Comparison of ENCODE assay signal across 8 cellular contexts in the genomic region with DNA sequence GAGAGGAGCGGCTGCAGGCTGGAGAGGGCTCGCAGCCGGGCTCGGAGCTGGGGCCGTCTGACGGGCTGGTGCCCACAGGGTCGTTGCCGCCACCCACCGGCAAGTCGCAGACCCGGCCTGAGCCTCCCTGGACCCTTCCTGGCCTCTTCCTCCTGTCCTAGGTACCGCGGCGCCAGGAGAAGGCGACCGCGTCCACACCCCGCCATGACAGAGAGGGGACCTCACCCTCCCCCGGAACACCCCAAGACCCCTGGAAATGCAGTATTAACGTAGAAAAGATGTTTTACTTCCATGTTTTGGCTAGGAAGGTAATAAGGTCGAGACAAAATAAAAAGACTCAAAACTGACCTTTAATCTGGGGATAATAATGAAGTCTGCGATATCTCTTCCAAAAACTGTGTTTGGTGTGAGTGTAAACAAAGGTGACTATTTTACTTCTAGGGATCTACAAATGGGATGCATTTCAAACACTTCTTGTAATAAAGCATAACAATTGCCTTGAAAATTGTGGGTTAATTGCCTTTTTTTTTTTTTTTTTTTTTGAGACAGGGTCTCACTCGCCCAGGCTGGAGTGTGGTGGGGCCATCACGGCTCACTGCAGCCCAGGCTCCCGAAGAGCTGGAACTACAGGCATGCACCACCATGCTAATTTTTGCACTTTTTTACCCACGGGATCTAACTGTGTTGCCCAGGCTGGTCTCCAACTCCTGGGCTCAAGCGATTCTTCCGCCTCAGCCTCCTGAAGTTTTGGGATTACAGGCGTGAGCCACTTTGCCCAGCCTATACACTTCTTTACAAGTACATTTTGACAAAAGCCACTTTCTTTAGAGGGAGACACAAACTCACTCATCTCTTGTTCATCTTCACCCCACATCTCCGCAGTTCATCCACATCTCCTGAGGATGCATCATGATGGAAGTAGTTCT. TPM values are rescaled to one million over a fixed set of nuclear protein-coding genes. Genes with fewer than 3 reads are reported as not detected.
DNase-seq lines count a peak whose midpoint lies in the region; ATAC-seq, FAIRE-seq and TF ChIP-seq lines count a peak whose summit lies in the region.

No MANE protein-coding gene starts in this region.

- 63% methylated on average over 4 of the region's 30 CpGs; no CpG with 5 or more reads in 1 of the 2 experiments for WGBS in IMR-90 (ENCODE audit: extremely low coverage in 2 of 2, insufficient read length in 1 of 2), 2 experiments

- peak overlapping the region; percentile 11; the same call in 1 of the 2 replicates for H3K18ac ChIP-seq in IMR-90 (ENCODE audit: low read depth, low read length)

- peaks cover 31% of the 10 kb centered on the region for H3K79me2 ChIP-seq in neural cell (replicated peaks; ENCODE audit: insufficient read depth, low read length)

- H2AFZ ChIP-seq in IMR-90 (replicated peaks; ENCODE audit: low read length, poor library complexity) (peak overlapping the region; percentile 91), neural cell (ENCODE audit: low read depth, low read length) (peak overlapping the region; percentile 65)

- H2BK5ac ChIP-seq in IMR-90 (ENCODE audit: low read depth, low read length, poor library complexity, severe bottlenecking) = peak overlapping the region; percentile 68

- intact Hi-C loops in IMR-90 (cut with micrococcal nuclease) = loop anchor here (5.0 to 10.0 kb wide), 2 partner anchors 94 to 567 kb away; a partner anchor contains a TSS

- no TSS peak for BruUV-seq in IMR-90 (replicated peaks; lab: Mats Ljungman, UMichigan)

- H3K9me1 ChIP-seq in IMR-90 (ENCODE audit: insufficient read depth, low read length) = 0 out of 2 replicates have a peak, but pooled peaks cover 4% of the 10 kb centered on the region

- DNase-seq in activated naive CD4-positive, alpha-beta T cell treated with anti-CD3 and anti-CD28 coated beads, Interleukin-2, amount 10 ng/mL, durations not matched to agents 7 days and 5 days = no peak
- DNase-seq in activated naive CD4-positive, alpha-beta T cell (lab: John Stamatoyannopoulos, UW) = no peak
- DNase-seq in IMR-90 (no peak), coronary artery (ENCODE audit: low spot score) (no peak), GM12892 (ENCODE audit: insufficient read length) (no peak), T1000 (lab: John Stamatoyannopoulos, UW) (no peak)

- peaks cover 41% of the 10 kb centered on the region for H3K36me3 Mint-ChIP-seq in activated naive CD4-positive, alpha-beta T cell treated with anti-CD3 and anti-CD28 coated beads, Interleukin-2, amount 10 ng/mL, durations not matched to agents 7 days and 5 days

- no peaks in the 10 kb centered on the region for H3F3A ChIP-seq in neural cell (ENCODE audit: insufficient read depth, low read length, poor library complexity, severe bottlenecking)

- H3K27me3 ChIP-seq in IMR-90 (ENCODE audit: control insufficient read depth, insufficient read depth, low read length) (no peaks in the 10 kb centered on the region), neural cell (ENCODE audit: insufficient read depth, low read depth, low read length) (no peaks in the 10 kb centered on the region)

- H4K8ac ChIP-seq in IMR-90 (ENCODE audit: low read depth in 2 of 2, low read length in 2 of 2) = peak overlapping the region; percentile 19 to 70

- peaks cover 6 to 43% of the 10 kb centered on the region in 2 experiments for H3K79me1 ChIP-seq in IMR-90 (ENCODE audit: low read depth in 1 of 2, low read length in 2 of 2)

- peak overlapping the region; percentile 75 for H3K27ac ChIP-seq in IMR-90 (ENCODE audit: insufficient read depth, low read length)
- peak overlapping the region; percentile 97 to 100 for H3K27ac ChIP-seq in coronary artery
- peak overlapping the region; percentile 82 for H3K27ac ChIP-seq in neural cell (ENCODE audit: low read length)

- H3K36me3 ChIP-seq in IMR-90 (ENCODE audit: control insufficient read depth, insufficient read depth, low read length) (peaks cover 14% of the 10 kb centered on the region), neural cell (ENCODE audit: insufficient read depth, low read length) (peaks cover 8% of the 10 kb centered on the region)

- H3K4me2 ChIP-seq in IMR-90 (ENCODE audit: low read depth, low read length) (peak overlapping the region; percentile 84), neural cell (ENCODE audit: low read length) (peak overlapping the region; percentile 24)

- H3K56ac ChIP-seq in IMR-90 (ENCODE audit: extremely low read depth, insufficient read depth, low read length) = peak overlapping the region; percentile 57

- no peaks in the 10 kb centered on the region for H3K4me1 ChIP-seq in IMR-90 (ENCODE audit: control insufficient read depth, insufficient read depth, low read length)

- H3K27ac Mint-ChIP-seq in activated naive CD4-positive, alpha-beta T cell treated with anti-CD3 and anti-CD28 coated beads, Interleukin-2, amount 10 ng/mL, durations not matched to agents 7 days and 5 days = peak overlapping the region; percentile 99

- H4K5ac ChIP-seq in IMR-90 (ENCODE audit: low read depth, low read length) = peak overlapping the region; percentile 37

- peak overlapping the region; percentile 84 for H3K4ac ChIP-seq in IMR-90 (ENCODE audit: low read depth, low read length)

- H3K4me3 ChIP-seq in IMR-90 (ENCODE audit: insufficient read depth, low read depth, low read length) = peak overlapping the region; percentile 55
- H3K4me3 ChIP-seq in coronary artery = peak overlapping the region; percentile 89
- H3K4me3 ChIP-seq in neural cell (ENCODE audit: low read length) = peak overlapping the region; percentile 87

- TF ChIP-seq CTCF in IMR-90 (conservative IDR thresholded peaks at IDR 0.05; ENCODE audit: low read depth, low read length) (peak; percentile 22; the same call in 1 of the 2 replicates), coronary artery (IDR thresholded peaks at IDR 0.05) (no peak), neural cell (IDR thresholded peaks at IDR 0.05; ENCODE audit: poor library complexity, severe bottlenecking) (peak; percentile 44)

- peak overlapping the region; percentile 93 for H3K4me3 Mint-ChIP-seq in activated naive CD4-positive, alpha-beta T cell treated with anti-CD3 and anti-CD28 coated beads, Interleukin-2, amount 10 ng/mL, durations not matched to agents 7 days and 5 days

- H3K14ac ChIP-seq in IMR-90 (replicated peaks; ENCODE audit: low read depth, low read length) = peak overlapping the region; percentile 47

- no peaks in the 10 kb centered on the region for H3K9me3 ChIP-seq in IMR-90 (ENCODE audit: control insufficient read depth, insufficient read depth, low read length)
- H3K9me3 ChIP-seq in neural cell (ENCODE audit: low read length) = no peaks in the 10 kb centered on the region

- peak overlapping the region; percentile 81 for H2AK9ac ChIP-seq in IMR-90 (replicated peaks; ENCODE audit: low read depth, low read length, poor library complexity)

- no peak for TF ChIP-seq EP300 in neural cell (conservative IDR thresholded peaks at IDR 0.05; ENCODE audit: poor library complexity, severe bottlenecking)

- dilution Hi-C loops in IMR-90 (cut with HindIII; ENCODE audit: low sequenced_read_pairs, unreplicated experiment) = no loop called here

- H2BK120ac ChIP-seq in IMR-90 (ENCODE audit: low read depth, low read length) = peak overlapping the region; percentile 37; the same call in 1 of the 2 replicates

- ATAC-seq in IMR-90 (ENCODE audit: low read depth) (no peak), GM19035 (IDR thresholded peaks at IDR 0.05; ENCODE audit: unreplicated experiment) (no peak)

- H2BK15ac ChIP-seq in IMR-90 (ENCODE audit: low read depth, low read length) = no peak overlapping the region; the same call in 2 of the 3 replicates

- H4K20me1 ChIP-seq in IMR-90 (ENCODE audit: insufficient read depth, low read length) (peaks cover 34% of the 10 kb centered on the region), neural cell (ENCODE audit: insufficient read depth) (no peaks in the 10 kb centered on the region)

- H3K9me2 ChIP-seq in neural cell (ENCODE audit: insufficient read depth, low read length) = no peaks in the 10 kb centered on the region

- peaks cover 44% of the 10 kb centered on the region for H3K4me1 Mint-ChIP-seq in activated naive CD4-positive, alpha-beta T cell treated with anti-CD3 and anti-CD28 coated beads, Interleukin-2, amount 10 ng/mL, durations not matched to agents 7 days and 5 days

- H2BK20ac ChIP-seq in IMR-90 (ENCODE audit: low read depth, low read length) = no peak overlapping the region

- peak overlapping the region; percentile 46; the same call in 1 of the 2 replicates for H3K23ac ChIP-seq in IMR-90 (ENCODE audit: low read depth, low read length)

- H3K9me3 Mint-ChIP-seq in activated naive CD4-positive, alpha-beta T cell treated with anti-CD3 and anti-CD28 coated beads, Interleukin-2, amount 10 ng/mL, durations not matched to agents 7 days and 5 days = no peaks in the 10 kb centered on the region

- H3K9ac ChIP-seq in IMR-90 (ENCODE audit: low read depth, low read length) = peak overlapping the region; percentile 60
- H3K9ac ChIP-seq in neural cell (ENCODE audit: low read length) = peak overlapping the region; percentile 82

- in situ Hi-C loops in IMR-90 (cut with MboI; ENCODE audit: low sequenced_read_pairs) = loop anchor here (25.0 kb wide), 1 partner anchor 564 kb away; a partner anchor contains a TSS

- H4K91ac ChIP-seq in IMR-90 (ENCODE audit: insufficient read depth, low read depth, low read length) = peak overlapping the region; percentile 48

- peak overlapping the region; percentile 36; the same call in 1 of the 2 replicates for H2AK5ac ChIP-seq in IMR-90 (ENCODE audit: low read depth, low read length)

- peaks cover 8% of the 10 kb centered on the region for H3K27me3 Mint-ChIP-seq in activated naive CD4-positive, alpha-beta T cell treated with anti-CD3 and anti-CD28 coated beads, Interleukin-2, amount 10 ng/mL, durations not matched to agents 7 days and 5 days

- FAIRE-seq in GM12892 (lab: Jason Lieb, UNC) = no peak

- CTCF ChIA-PET in activated naive CD4-positive, alpha-beta T cell treated with anti-CD3 and anti-CD28 coated beads, Interleukin-2, amount 10 ng/mL, durations not matched to agents 7 days and 5 days (lab: Charles Lee) = interaction anchor here (0.7 to 0.9 kb wide), 2 partner anchors 16 to 20 kb away, joined by 3 read pairs; no protein-coding TSS in a partner anchor
- CTCF ChIA-PET in IMR-90 (lab: Yijun Ruan, JAX) = no interaction called here

- POLR2A ChIA-PET in IMR-90 (lab: Charles Lee; ENCODE audit: unreplicated experiment) = interaction anchor here (0.5 to 1.4 kb wide), 4 partner anchors 10 to 184 kb away, joined by 3 to 12 read pairs (median 6); a partner anchor contains a TSS

- no peak for TF ChIP-seq POLR2A in IMR-90 (IDR thresholded peaks at IDR 0.05; ENCODE audit: low read depth, low read length)
- no peak for TF ChIP-seq POLR2A in GM12892 (IDR thresholded peaks at IDR 0.05; ENCODE audit: low read depth, low read length)

- no peak for TF ChIP-seq RAD21 in IMR-90 (IDR thresholded peaks at IDR 0.05; ENCODE audit: low read length)
- no peak for TF ChIP-seq RAD21 in neural cell (conservative IDR thresholded peaks at IDR 0.05)

RNA-seq across cellular contexts. Expression of a gene that starts 0.8 kb away (rescaled TPM):
- total RNA-seq in IMR-90 (2012; rRNA removed) = 71.0 and 73.9 TPM in 2 replicates
- polyA plus RNA-seq in IMR-90 (2012; rRNA removed) = 41.5 and 71.0 TPM in 2 replicates
- polyA plus RNA-seq in IMR-90 (2012; cell fraction: cytosol; rRNA removed) = 11.6 and 22.6 TPM in 2 replicates
- 417 and 584 TPM in 2 replicates for polyA plus RNA-seq in IMR-90 (2012; cell fraction: nucleus; rRNA removed; ENCODE audit: low replicate concordance)
- polyA plus RNA-seq in neural cell = 152 and 172 TPM in 2 replicates
- 98.6 and 104 TPM in 2 replicates for polyA minus RNA-seq in neural cell
- 136 TPM for polyA plus RNA-seq in GM12892 (2012; ENCODE audit: missing spikeins)

RNA-seq across cellular contexts. Expression of a gene that starts 15.8 kb away (rescaled TPM):
- total RNA-seq in IMR-90 (2012; rRNA removed) = 8.6 and 22.2 TPM in 2 replicates
- 16.8 and 19.5 TPM in 2 replicates for polyA plus RNA-seq in IMR-90 (2012; rRNA removed)
- polyA plus RNA-seq in IMR-90 (2012; cell fraction: cytosol; rRNA removed) = 1.9 and 2.6 TPM in 2 replicates
- 0.99 and 6.8 TPM in 2 replicates for polyA plus RNA-seq in IMR-90 (2012; cell fraction: nucleus; rRNA removed; ENCODE audit: low replicate concordance)
- polyA plus RNA-seq in neural cell = 74.6 and 94.1 TPM in 2 replicates
- 54.5 and 67.0 TPM in 2 replicates for polyA minus RNA-seq in neural cell
- polyA plus RNA-seq in GM12892 (2012; ENCODE audit: missing spikeins) = 46.1 TPM

RNA-seq across cellular contexts. Expression of a gene that starts 24.2 kb away (rescaled TPM):
- 0.28 TPM in 1 of 2 replicates, not detected in the other for total RNA-seq in IMR-90 (2012; rRNA removed)
- not detected in 2 replicates for polyA plus RNA-seq in IMR-90 (2012; rRNA removed)
- polyA plus RNA-seq in IMR-90 (2012; cell fraction: cytosol; rRNA removed) = 0.09 and 0.27 TPM in 2 replicates
- polyA plus RNA-seq in IMR-90 (2012; cell fraction: nucleus; rRNA removed; ENCODE audit: low replicate concordance) = not detected in 2 replicates
- not detected in 2 replicates for polyA plus RNA-seq in neural cell
- not detected in 2 replicates for polyA minus RNA-seq in neural cell
- 0.78 TPM for polyA plus RNA-seq in GM12892 (2012; ENCODE audit: missing spikeins)
